In the genomic region with DNA sequence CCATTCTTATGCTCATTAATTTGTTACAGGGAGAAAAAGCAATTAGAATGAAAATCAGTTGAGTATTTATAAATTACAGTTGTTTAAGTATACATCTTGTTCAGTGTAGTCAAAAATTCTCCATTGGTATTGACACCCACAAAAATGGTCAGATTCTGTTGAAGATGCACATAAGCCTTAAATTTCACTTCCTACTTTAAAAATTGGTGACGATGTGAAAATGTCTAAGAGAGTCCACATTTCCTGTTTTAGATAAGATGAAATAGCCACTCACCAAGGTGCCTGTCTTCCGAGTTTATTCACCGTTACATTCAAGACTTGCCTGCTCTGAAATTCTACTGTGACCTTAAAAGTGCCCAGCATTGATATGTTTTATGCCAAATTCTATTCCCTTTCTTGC, we compare ENCODE assay signal across 20 cellular contexts.
DNase-seq lines count a peak whose midpoint lies in the region; ATAC-seq and FAIRE-seq lines count a peak whose summit lies in the region.
"Had no signal": no experiment of that assay in that cellular context is flagged by ENCODE, and none has a peak within 500 bp of the region (broad histone marks: within the 10 kb centered on the region; RNA-seq: fewer than 3 reads in every experiment).

No MANE protein-coding gene starts in this region.

- peaks cover 3% of the 10 kb centered on the region for H3K9me3 Mint-ChIP-seq in memory B cell
- H3K9me3 Mint-ChIP-seq: GM23338 had no signal

- H3K4me3 Mint-ChIP-seq in memory B cell: peak overlapping the region; percentile 53
- H3K4me3 Mint-ChIP-seq: GM23338 had no signal

- DNase-seq in GM18507 (ENCODE audit: extremely low spot score, insufficient read length, low read depth) (no peak), MV-4-11 (lab: John Stamatoyannopoulos, UW) (peak; percentile 67), memory B cell (ENCODE audit: low spot score in 2 of 2) (no peak), Kasumi-1 (lab: John Stamatoyannopoulos, UW) (no peak), A172 (ENCODE audit: low spot score) (no peak)
- no peak for DNase-seq in activated CD4-positive, alpha-beta T cell treated with anti-CD3 and anti-CD28 coated beads for 4 hours
- DNase-seq: activated CD4-positive, CD25-positive, alpha-beta regulatory T cell; activated effector memory CD4-positive, alpha-beta T cell treated with Interleukin-2 at 50 U/mL for 16 hours; amniotic stem cell; Caco-2; foreskin melanocyte; left lung; NCI-H1048; NCI-H2171 treated with DMSO at 0.1 percent for 48 hours; stimulated activated CD4-positive, alpha-beta T cell treated with anti-CD3 and anti-CD28 coated beads, Interleukin-4, amount 100 ng/mL, for 1 hour; T-helper 1 cell had no signal

- peaks cover 15% of the 10 kb centered on the region for H3K4me1 Mint-ChIP-seq in memory B cell

- H3K27me3 Mint-ChIP-seq in memory B cell: no peaks in the 10 kb centered on the region

- FAIRE-seq in GM18507 (lab: Jason Lieb, UNC): peak; percentile 77
- FAIRE-seq: G401.6 had no signal

- peaks cover 10% of the 10 kb centered on the region for H3K36me3 Mint-ChIP-seq in memory B cell

- peak; percentile 57 for ATAC-seq in GM21576 (IDR thresholded peaks at IDR 0.05; ENCODE audit: unreplicated experiment)
- ATAC-seq in memory B cell (ENCODE audit: low read depth): peak; percentile 89
- ATAC-seq in GM21825 (IDR thresholded peaks at IDR 0.05; ENCODE audit: unreplicated experiment): no peak
- ATAC-seq: GM23338, left lung had no signal

- peak overlapping the region; percentile 93 for H3K27ac Mint-ChIP-seq in memory B cell
- H3K27ac Mint-ChIP-seq: GM23338 had no signal
